ENCODE assay signal across 6 cellular contexts in the genomic region with DNA sequence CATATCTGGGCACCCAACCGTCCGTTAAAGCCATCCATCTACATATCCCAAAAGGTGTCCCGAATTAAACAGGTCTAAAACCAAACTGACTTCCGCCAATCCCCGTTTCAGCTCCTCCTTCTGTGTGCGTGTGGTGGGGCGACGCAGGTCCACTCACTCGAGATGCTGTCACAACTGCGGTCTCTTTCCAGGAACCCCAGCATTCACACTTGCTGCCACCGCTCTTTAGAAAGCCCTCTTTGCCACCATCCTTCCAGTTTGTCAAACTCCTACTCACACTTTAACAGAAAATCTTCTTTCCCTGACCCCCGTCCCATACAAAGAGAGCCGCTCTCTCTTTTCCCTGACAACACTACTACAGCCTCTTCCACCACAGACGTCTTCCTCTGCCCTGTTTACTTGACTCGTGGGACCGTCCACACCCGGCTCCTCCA. TPM values are rescaled to one million over a fixed set of nuclear protein-coding genes. Genes with fewer than 3 reads are reported as not detected.
DNase-seq lines count a peak whose midpoint lies in the region; TF ChIP-seq lines count a peak whose summit lies in the region.

No MANE protein-coding gene starts in this region.

- H3K36me3 ChIP-seq in KOPT-K1 (ENCODE audit: insufficient read depth, low read length) (peaks cover 37% of the 10 kb centered on the region), colonic mucosa (peaks cover 4% of the 10 kb centered on the region), rectal smooth muscle tissue (ENCODE audit: control insufficient read depth, insufficient read depth, low read length) (peaks cover 29% of the 10 kb centered on the region)

- no peak for TF ChIP-seq CTCF in AG10803 (conservative IDR thresholded peaks at IDR 0.05; ENCODE audit: low read length)
- TF ChIP-seq CTCF in colonic mucosa (IDR thresholded peaks at IDR 0.05) = no peak

- DNase-seq in AG10803 (ENCODE audit: low read depth) = peak; percentile 15
- no peak for DNase-seq in colonic mucosa
- no peak for DNase-seq in globus pallidus (ENCODE audit: low spot score)
- DNase-seq in GF-D8 (lab: John Stamatoyannopoulos, UW) = no peak

- H3K4me3 ChIP-seq in AG10803 (ENCODE audit: low read length) (peak overlapping the region; percentile 98), colonic mucosa (peak overlapping the region; percentile 71), rectal smooth muscle tissue (ENCODE audit: low read length) (peak overlapping the region; percentile 87)

- intact Hi-C loops in colonic mucosa (cut with DNase I) = loop anchor here (2.0 kb wide), 1 partner anchor 21 kb away; a partner anchor contains a TSS

- peaks cover 9% of the 10 kb centered on the region for H3K27me3 ChIP-seq in colonic mucosa
- H3K27me3 ChIP-seq in rectal smooth muscle tissue (ENCODE audit: control insufficient read depth, insufficient read depth, low read length) = peaks cover 5% of the 10 kb centered on the region

- H3K9me3 ChIP-seq in KOPT-K1 (ENCODE audit: insufficient read depth, low read length, poor library complexity, severe bottlenecking) (no peaks in the 10 kb centered on the region), colonic mucosa (no peaks in the 10 kb centered on the region)

- H3K27ac ChIP-seq in KOPT-K1 (ENCODE audit: low read depth, low read length, poor library complexity, severe bottlenecking) (peak overlapping the region; percentile 71), colonic mucosa (peak overlapping the region; percentile 59), rectal smooth muscle tissue (ENCODE audit: low read depth, low read length) (peak overlapping the region; percentile 77)

- peak overlapping the region; percentile 73 to 81 for H3K9ac ChIP-seq in colonic mucosa (ENCODE audit: low read depth in 2 of 2, low read length in 2 of 2)
- peak overlapping the region; percentile 56 for H3K9ac ChIP-seq in rectal smooth muscle tissue (ENCODE audit: low read length)

- H3K4me1 ChIP-seq in colonic mucosa (peaks cover 6% of the 10 kb centered on the region), rectal smooth muscle tissue (ENCODE audit: control insufficient read depth, insufficient read depth, low read length) (no peaks in the 10 kb centered on the region)

RNA-seq across cellular contexts. Expression of a gene that starts 0.5 kb away (rescaled TPM):
- total RNA-seq in colonic mucosa = 10 to 100 TPM; 12.8 to 16.1 TPM

RNA-seq across cellular contexts. Expression of a gene that starts 6.1 kb away (rescaled TPM):
- total RNA-seq in colonic mucosa = not detected

RNA-seq across cellular contexts. Expression of a gene that starts 12.9 kb away (rescaled TPM):
- not detected for total RNA-seq in colonic mucosa

RNA-seq across cellular contexts. Expression of a gene that starts 21.8 kb away (rescaled TPM):
- 10 to 100 TPM; 71.6 to 82.5 TPM for total RNA-seq in colonic mucosa

RNA-seq across cellular contexts. Expression of a gene that starts 34.6 kb away (rescaled TPM):
- total RNA-seq in colonic mucosa = 100 to 1,000 TPM; 191 to 218 TPM
